Comparison of ENCODE assay signal across 15 cellular contexts in genomic region chr1:111921948-111922347, GRCh38.
A peak's percentile ranks its signal among the peaks of the same experiment; 100 is the strongest.
DNase-seq lines count a peak whose midpoint lies in the region; ATAC-seq and TF ChIP-seq lines count a peak whose summit lies in the region.
"Had no signal": no experiment of that assay in that cellular context is flagged by ENCODE, and none has a peak within 500 bp of the region (broad histone marks: within the 10 kb centered on the region; RNA-seq: fewer than 3 reads in every experiment).

No MANE protein-coding gene starts in this region.

- TF ChIP-seq POLR2A in esophagus muscularis mucosa (IDR thresholded peaks at IDR 0.05; ENCODE audit: low read depth): no peak

- TF ChIP-seq CTCF in left ventricle myocardium inferior (IDR thresholded peaks at IDR 0.05; ENCODE audit: borderline replicate concordance) (no peak), esophagus muscularis mucosa (IDR thresholded peaks at IDR 0.05) (no peak)

- H3K36me3 ChIP-seq in left ventricle myocardium inferior (no peaks in the 10 kb centered on the region), esophagus muscularis mucosa (no peaks in the 10 kb centered on the region)
- H3K36me3 ChIP-seq: BLaER1 treated with 17β-estradiol and CSF1 and Interleukin-3, amounts not matched to agents 10 nM and 100 nM had no signal

- intact Hi-C loops in left ventricle myocardium inferior (cut with micrococcal nuclease) (no loop called here), left ventricle myocardium superior (cut with micrococcal nuclease) (no loop called here), esophagus muscularis mucosa (cut with DNase I) (no loop called here), posterior vena cava (cut with DNase I) (no loop called here), posterior cingulate gyrus (cut with DNase I) (no loop called here)

- no peaks in the 10 kb centered on the region for H3K27me3 ChIP-seq in left ventricle myocardium inferior (ENCODE audit: low read depth)
- no peaks in the 10 kb centered on the region for H3K27me3 ChIP-seq in esophagus muscularis mucosa
- H3K27me3 ChIP-seq: BLaER1 treated with 17β-estradiol and CSF1 and Interleukin-3, amounts not matched to agents 10 nM and 100 nM had no signal

- no peak for DNase-seq in left ventricle myocardium inferior
- DNase-seq in left ventricle myocardium superior: no peak
- no peak for DNase-seq in esophagus muscularis mucosa (ENCODE audit: extremely low spot score)
- peak; percentile 29 for DNase-seq in pons (ENCODE audit: low spot score)
- DNase-seq in posterior vena cava (ENCODE audit: low spot score): no peak
- DNase-seq in posterior cingulate gyrus: no peak
- DNase-seq: 8988T; AML-193; CD4-positive, CD25-positive, alpha-beta regulatory T cell; DMS53; GF-D8 had no signal

- TF ChIP-seq EP300 in esophagus muscularis mucosa (IDR thresholded peaks at IDR 0.05): no peak

- H3K4me1 ChIP-seq in left ventricle myocardium inferior: peaks cover 65% of the 10 kb centered on the region
- H3K4me1 ChIP-seq in esophagus muscularis mucosa: peaks cover 30 to 51% (median 38%) of the 10 kb centered on the region in 4 donors

- no peak for ATAC-seq in left ventricle myocardium superior
- no peak for ATAC-seq in GM19452 (IDR thresholded peaks at IDR 0.05; ENCODE audit: unreplicated experiment)
- ATAC-seq in GM19395 (IDR thresholded peaks at IDR 0.05; ENCODE audit: unreplicated experiment): no peak
- ATAC-seq: HCT116 had no signal

- peak overlapping the region; percentile 92 for H3K27ac ChIP-seq in left ventricle myocardium inferior (replicated peaks)
- peak overlapping the region in 3 of 4 donors; percentile 80 to 84 (median 82) for H3K27ac ChIP-seq in esophagus muscularis mucosa (replicated peaks in 1 of 4)
- H3K27ac ChIP-seq: BLaER1 treated with 17β-estradiol and CSF1 and Interleukin-3, amounts not matched to agents 10 nM and 100 nM had no signal

- H3K9me3 ChIP-seq in left ventricle myocardium inferior (replicated peaks): no peaks in the 10 kb centered on the region
- no peaks in the 10 kb centered on the region for H3K9me3 ChIP-seq in esophagus muscularis mucosa
- H3K9me3 ChIP-seq: BLaER1 treated with 17β-estradiol and CSF1 and Interleukin-3, amounts not matched to agents 10 nM and 100 nM had no signal

- no peak overlapping the region for H3K4me3 ChIP-seq in left ventricle myocardium inferior
- H3K4me3 ChIP-seq in esophagus muscularis mucosa: no peak overlapping the region
- H3K4me3 ChIP-seq: BLaER1 treated with 17β-estradiol and CSF1 and Interleukin-3, amounts not matched to agents 10 nM and 100 nM had no signal

- WGBS in esophagus muscularis mucosa: 89% methylated on average over 6 of the region's 6 CpGs
